ENCODE assay signal across 1 cellular context in genomic region chr6:2162089-2162465, GRCh38.
TF ChIP-seq lines count a peak whose summit lies in the region.

No MANE protein-coding gene starts in this region.

TF ChIP-seq in SK-N-SH treated with all-trans-retinoic acid at 6 μM for 48 hours, 23 proteins besides CTCF, POLR2A, EP300 and RAD21 (continued from another document):
- TF ChIP-seq, protein P1, sequence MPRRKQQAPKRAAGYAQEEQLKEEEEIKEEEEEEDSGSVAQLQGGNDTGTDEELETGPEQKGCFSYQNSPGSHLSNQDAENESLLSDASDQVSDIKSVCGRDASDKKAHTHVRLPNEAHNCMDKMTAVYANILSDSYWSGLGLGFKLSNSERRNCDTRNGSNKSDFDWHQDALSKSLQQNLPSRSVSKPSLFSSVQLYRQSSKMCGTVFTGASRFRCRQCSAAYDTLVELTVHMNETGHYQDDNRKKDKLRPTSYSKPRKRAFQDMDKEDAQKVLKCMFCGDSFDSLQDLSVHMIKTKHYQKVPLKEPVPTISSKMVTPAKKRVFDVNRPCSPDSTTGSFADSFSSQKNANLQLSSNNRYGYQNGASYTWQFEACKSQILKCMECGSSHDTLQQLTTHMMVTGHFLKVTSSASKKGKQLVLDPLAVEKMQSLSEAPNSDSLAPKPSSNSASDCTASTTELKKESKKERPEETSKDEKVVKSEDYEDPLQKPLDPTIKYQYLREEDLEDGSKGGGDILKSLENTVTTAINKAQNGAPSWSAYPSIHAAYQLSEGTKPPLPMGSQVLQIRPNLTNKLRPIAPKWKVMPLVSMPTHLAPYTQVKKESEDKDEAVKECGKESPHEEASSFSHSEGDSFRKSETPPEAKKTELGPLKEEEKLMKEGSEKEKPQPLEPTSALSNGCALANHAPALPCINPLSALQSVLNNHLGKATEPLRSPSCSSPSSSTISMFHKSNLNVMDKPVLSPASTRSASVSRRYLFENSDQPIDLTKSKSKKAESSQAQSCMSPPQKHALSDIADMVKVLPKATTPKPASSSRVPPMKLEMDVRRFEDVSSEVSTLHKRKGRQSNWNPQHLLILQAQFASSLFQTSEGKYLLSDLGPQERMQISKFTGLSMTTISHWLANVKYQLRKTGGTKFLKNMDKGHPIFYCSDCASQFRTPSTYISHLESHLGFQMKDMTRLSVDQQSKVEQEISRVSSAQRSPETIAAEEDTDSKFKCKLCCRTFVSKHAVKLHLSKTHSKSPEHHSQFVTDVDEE (CRISPR knock-in tag; IDR thresholded peaks at IDR 0.05): no peak
- TF ChIP-seq GLIS3 (CRISPR knock-in tag; IDR thresholded peaks at IDR 0.05): no peak
- TF ChIP-seq ISL1 (CRISPR knock-in tag; IDR thresholded peaks at IDR 0.05): no peak
- TF ChIP-seq ZNF565 (CRISPR knock-in tag; conservative IDR thresholded peaks at IDR 0.05; ENCODE audit: low read depth): no peak
- TF ChIP-seq ZNF8 (CRISPR knock-in tag; IDR thresholded peaks at IDR 0.05): no peak
- TF ChIP-seq POU6F1 (CRISPR knock-in tag; IDR thresholded peaks at IDR 0.05; ENCODE audit: borderline replicate concordance, low read depth): no peak
